In the genomic region with DNA sequence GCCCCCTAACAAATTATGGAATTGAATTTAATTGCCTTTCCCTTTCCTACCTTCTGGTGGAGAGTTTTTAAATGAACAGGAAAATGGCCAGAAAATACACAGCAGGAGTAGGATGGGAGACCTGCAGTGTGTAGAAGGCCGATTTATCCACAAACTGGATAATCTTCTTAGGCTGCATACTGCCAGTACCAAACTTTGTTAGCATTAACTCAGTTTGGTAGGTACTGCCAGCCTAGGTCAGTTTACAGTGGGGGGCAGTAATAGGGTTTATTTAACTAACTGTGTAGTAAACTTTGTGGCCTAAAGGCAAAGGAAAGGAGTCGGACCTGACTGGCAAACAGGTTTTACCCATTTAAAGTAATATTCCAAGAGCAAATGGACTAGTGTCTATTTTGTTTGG, we compare ENCODE assay signal across 15 cellular contexts. TPM values are rescaled to one million over a fixed set of nuclear protein-coding genes. Genes with fewer than 3 reads are reported as not detected.
DNase-seq lines count a peak whose midpoint lies in the region; ATAC-seq and TF ChIP-seq lines count a peak whose summit lies in the region.
"Had no signal": no experiment of that assay in that cellular context is flagged by ENCODE, and none has a peak within 500 bp of the region (broad histone marks: within the 10 kb centered on the region; RNA-seq: fewer than 3 reads in every experiment).

No MANE protein-coding gene starts in this region.

- H3K27me3 Mint-ChIP-seq in activated CD4-positive, alpha-beta T cell treated with anti-CD3 and anti-CD28 coated beads for 36 hours, result no peaks in the 10 kb centered on the region
- H3K27me3 Mint-ChIP-seq in IgD-negative memory B cell, result no peaks in the 10 kb centered on the region
- no peaks in the 10 kb centered on the region for H3K27me3 Mint-ChIP-seq in activated CD8-positive, alpha-beta T cell treated with anti-CD3 and anti-CD28 coated beads, Interleukin-2, amount 10 ng/mL, durations not matched to agents 7 days and 5 days (ENCODE audit: low read depth)
- peaks cover 0 to 2% (median 0%) of the 10 kb centered on the region in 5 donors for H3K27me3 Mint-ChIP-seq in naive thymus-derived CD4-positive, alpha-beta T cell

- H3K9me3 ChIP-seq in naive thymus-derived CD4-positive, alpha-beta T cell (ENCODE audit: control insufficient read depth in 2 of 3, low read length in 3 of 3), result no peaks in the 10 kb centered on the region
- H3K9me3 ChIP-seq in suprapubic skin, result no peaks in the 10 kb centered on the region
- H3K9me3 ChIP-seq in heart left ventricle, result no peaks in the 10 kb centered on the region
- H3K9me3 ChIP-seq: transverse colon had no signal

- POLR2A ChIA-PET in activated CD4-positive, alpha-beta T cell treated with anti-CD3 and anti-CD28 coated beads for 36 hours (lab: Charles Lee), result interaction anchor here (1.6 kb wide), 1 partner anchor 10 kb away, joined by 4 read pairs; no protein-coding TSS in a partner anchor
- POLR2A ChIA-PET in activated CD8-positive, alpha-beta T cell treated with anti-CD3 and anti-CD28 coated beads, Interleukin-2, amount 10 ng/mL, durations not matched to agents 7 days and 5 days (lab: Charles Lee), result no interaction called here
- POLR2A ChIA-PET in naive thymus-derived CD4-positive, alpha-beta T cell (lab: Charles Lee), result interaction anchor here (0.7 kb wide), 1 partner anchor 152 kb away, joined by 4 read pairs; no protein-coding TSS in a partner anchor

- peaks cover 35 to 38% of the 10 kb centered on the region in 2 donors for H3K4me1 ChIP-seq in naive thymus-derived CD4-positive, alpha-beta T cell (ENCODE audit: control insufficient read depth in 2 of 2, insufficient read depth in 2 of 2, low read length in 2 of 2)
- peaks cover 27% of the 10 kb centered on the region for H3K4me1 ChIP-seq in suprapubic skin
- peaks cover 0 to 64% (median 32%) of the 10 kb centered on the region in 12 donors for H3K4me1 ChIP-seq in heart left ventricle

- no peaks in the 10 kb centered on the region for H3K9me3 Mint-ChIP-seq in activated CD4-positive, alpha-beta T cell treated with anti-CD3 and anti-CD28 coated beads for 36 hours (ENCODE audit: low read depth)
- no peaks in the 10 kb centered on the region for H3K9me3 Mint-ChIP-seq in IgD-negative memory B cell
- no peaks in the 10 kb centered on the region for H3K9me3 Mint-ChIP-seq in activated CD8-positive, alpha-beta T cell treated with anti-CD3 and anti-CD28 coated beads, Interleukin-2, amount 10 ng/mL, durations not matched to agents 7 days and 5 days (ENCODE audit: insufficient read depth)
- peaks cover 0 to 2% (median 0%) of the 10 kb centered on the region in 11 donors for H3K9me3 Mint-ChIP-seq in naive thymus-derived CD4-positive, alpha-beta T cell
- H3K9me3 Mint-ChIP-seq: immature natural killer cell had no signal

- no peak overlapping the region for H3K4me3 ChIP-seq in naive thymus-derived CD4-positive, alpha-beta T cell (ENCODE audit: low read length)
- H3K4me3 ChIP-seq in suprapubic skin (no peak overlapping the region), heart left ventricle (no peak overlapping the region)
- H3K4me3 ChIP-seq: transverse colon had no signal

- no peaks in the 10 kb centered on the region for H3K27me3 ChIP-seq in naive thymus-derived CD4-positive, alpha-beta T cell (ENCODE audit: control insufficient read depth in 2 of 2, insufficient read depth in 2 of 2, low read length in 2 of 2)
- no peaks in the 10 kb centered on the region for H3K27me3 ChIP-seq in suprapubic skin
- H3K27me3 ChIP-seq in heart left ventricle, result no peaks in the 10 kb centered on the region
- H3K27me3 ChIP-seq: transverse colon had no signal

- WGBS in suprapubic skin, result 51% methylated on average over 2 of the region's 2 CpGs
- 71 to 82% (median 73%) methylated on average over 2 of the region's 2 CpGs for WGBS in heart left ventricle, 4 donors

- H3K27ac Mint-ChIP-seq in activated CD4-positive, alpha-beta T cell treated with anti-CD3 and anti-CD28 coated beads for 36 hours, result peak overlapping the region; percentile 75
- H3K27ac Mint-ChIP-seq in IgD-negative memory B cell, result peak overlapping the region; percentile 83 to 88 (median 83)
- H3K27ac Mint-ChIP-seq in activated CD8-positive, alpha-beta T cell treated with anti-CD3 and anti-CD28 coated beads, Interleukin-2, amount 10 ng/mL, durations not matched to agents 7 days and 5 days, result peak overlapping the region; percentile 57
- H3K27ac Mint-ChIP-seq in naive thymus-derived CD4-positive, alpha-beta T cell, result peak overlapping the region in 6 of 9 donors; percentile 20 to 68 (median 52)

- no peak for TF ChIP-seq EP300 in suprapubic skin (IDR thresholded peaks at IDR 0.05)

- H3K36me3 ChIP-seq in naive thymus-derived CD4-positive, alpha-beta T cell (ENCODE audit: control insufficient read depth in 2 of 3, insufficient read depth in 3 of 3, low read length in 3 of 3), result peaks cover 0 to 8% (median 0%) of the 10 kb centered on the region in 3 experiments
- H3K36me3 ChIP-seq in suprapubic skin (no peaks in the 10 kb centered on the region), heart left ventricle (no peaks in the 10 kb centered on the region)
- H3K36me3 ChIP-seq: transverse colon had no signal

- no peak for DNase-seq in activated CD4-positive, alpha-beta T cell treated with anti-CD3 and anti-CD28 coated beads for 36 hours
- DNase-seq in activated CD4-positive, alpha-beta T cell treated with anti-CD3 and anti-CD28 coated beads for 1 hour, result no peak
- DNase-seq in activated CD8-positive, alpha-beta T cell treated with anti-CD3 and anti-CD28 coated beads, Interleukin-2, amount 10 ng/mL, durations not matched to agents 7 days and 5 days, result no peak
- no peak for DNase-seq in naive thymus-derived CD4-positive, alpha-beta T cell
- DNase-seq in suprapubic skin (ENCODE audit: low spot score in 2 of 2) (no peak), heart left ventricle (no peak)
- DNase-seq: activated effector memory CD4-positive, alpha-beta T cell treated with Interleukin-2 at 50 U/mL for 16 hours; immature natural killer cell; NCI-H1436; NCI-H526; SHP77 treated with DMSO at 0.1 percent for 48 hours; stimulated activated CD4-positive, alpha-beta T cell treated with anti-CD3 and anti-CD28 coated beads, Interleukin-15, amount 100 ng/mL, for 24 hours; transverse colon had no signal

- peaks cover 55% of the 10 kb centered on the region for H3K36me3 Mint-ChIP-seq in activated CD4-positive, alpha-beta T cell treated with anti-CD3 and anti-CD28 coated beads for 36 hours (ENCODE audit: low read depth)
- peaks cover 12% of the 10 kb centered on the region for H3K36me3 Mint-ChIP-seq in IgD-negative memory B cell
- peaks cover 41% of the 10 kb centered on the region for H3K36me3 Mint-ChIP-seq in activated CD8-positive, alpha-beta T cell treated with anti-CD3 and anti-CD28 coated beads, Interleukin-2, amount 10 ng/mL, durations not matched to agents 7 days and 5 days (ENCODE audit: low read depth)
- peaks cover 0 to 26% (median 3%) of the 10 kb centered on the region in 5 donors for H3K36me3 Mint-ChIP-seq in naive thymus-derived CD4-positive, alpha-beta T cell
- H3K36me3 Mint-ChIP-seq: immature natural killer cell had no signal

- ATAC-seq in activated CD4-positive, alpha-beta T cell treated with anti-CD3 and anti-CD28 coated beads for 36 hours, result no peak
- no peak for ATAC-seq in activated CD8-positive, alpha-beta T cell treated with anti-CD3 and anti-CD28 coated beads, Interleukin-2, amount 10 ng/mL, durations not matched to agents 7 days and 5 days
- ATAC-seq in naive thymus-derived CD4-positive, alpha-beta T cell, result no peak
- no peak for ATAC-seq in heart left ventricle
- no peak for ATAC-seq in HG03460 (IDR thresholded peaks at IDR 0.05; ENCODE audit: unreplicated experiment)

- TF ChIP-seq POLR2A in suprapubic skin (IDR thresholded peaks at IDR 0.05) (no peak), heart left ventricle (IDR thresholded peaks at IDR 0.05) (no peak)

- TF ChIP-seq CTCF in suprapubic skin (IDR thresholded peaks at IDR 0.05) (no peak), heart left ventricle (IDR thresholded peaks at IDR 0.05) (no peak)

- peaks cover 70% of the 10 kb centered on the region for H3K4me1 Mint-ChIP-seq in activated CD4-positive, alpha-beta T cell treated with anti-CD3 and anti-CD28 coated beads for 36 hours
- peaks cover 51 to 55% (median 52%) of the 10 kb centered on the region in 3 donors for H3K4me1 Mint-ChIP-seq in IgD-negative memory B cell
- H3K4me1 Mint-ChIP-seq in activated CD8-positive, alpha-beta T cell treated with anti-CD3 and anti-CD28 coated beads, Interleukin-2, amount 10 ng/mL, durations not matched to agents 7 days and 5 days (ENCODE audit: low read depth), result peaks cover 65% of the 10 kb centered on the region
- H3K4me1 Mint-ChIP-seq in naive thymus-derived CD4-positive, alpha-beta T cell, result peaks cover 53 to 81% (median 74%) of the 10 kb centered on the region in 7 donors

- intact Hi-C loops in activated CD4-positive, alpha-beta T cell treated with anti-CD3 and anti-CD28 coated beads for 36 hours (cut with DNase I, micrococcal nuclease), result loop anchor here in 1 of 2 experiments (10.0 kb wide), 1 partner anchor 1658 kb away; no protein-coding TSS in a partner anchor
- intact Hi-C loops in naive thymus-derived CD4-positive, alpha-beta T cell (cut with micrococcal nuclease), result loop anchor here in 1 of 2 donors (5.0 to 10.0 kb wide), 2 partner anchors 92 to 819 kb away; a partner anchor contains a TSS
- intact Hi-C loops in heart left ventricle (cut with DNase I), result loop anchor here in 8 of 10 donors (5.0 to 10.0 kb wide), 9 partner anchors 41 to 312 kb away; no protein-coding TSS in a partner anchor

- peak overlapping the region; percentile 99 for H3K4me3 Mint-ChIP-seq in activated CD4-positive, alpha-beta T cell treated with anti-CD3 and anti-CD28 coated beads for 36 hours
- peak overlapping the region; percentile 56 to 93 (median 75) for H3K4me3 Mint-ChIP-seq in IgD-negative memory B cell
- no peak overlapping the region for H3K4me3 Mint-ChIP-seq in activated CD8-positive, alpha-beta T cell treated with anti-CD3 and anti-CD28 coated beads, Interleukin-2, amount 10 ng/mL, durations not matched to agents 7 days and 5 days
- peak overlapping the region in 9 of 10 donors; percentile 9 to 68 (median 41) for H3K4me3 Mint-ChIP-seq in naive thymus-derived CD4-positive, alpha-beta T cell

- H3K27ac ChIP-seq in naive thymus-derived CD4-positive, alpha-beta T cell (ENCODE audit: low read depth, low read length), result no peak overlapping the region
- H3K27ac ChIP-seq in suprapubic skin (no peak overlapping the region), heart left ventricle (no peak overlapping the region)
- H3K27ac ChIP-seq: transverse colon had no signal

- CTCF ChIA-PET in activated CD4-positive, alpha-beta T cell treated with anti-CD3 and anti-CD28 coated beads for 36 hours (lab: Charles Lee), result interaction anchor here (1.2 to 1.5 kb wide), 3 partner anchors 9 to 114 kb away, joined by 4 to 5 read pairs (median 4); no protein-coding TSS in a partner anchor
- CTCF ChIA-PET in activated CD8-positive, alpha-beta T cell treated with anti-CD3 and anti-CD28 coated beads, Interleukin-2, amount 10 ng/mL, durations not matched to agents 7 days and 5 days (lab: Charles Lee), result interaction anchor here (1.2 to 2.0 kb wide), 4 partner anchors 19 to 114 kb away, joined by 3 to 5 read pairs (median 4); no protein-coding TSS in a partner anchor
- CTCF ChIA-PET in naive thymus-derived CD4-positive, alpha-beta T cell (lab: Charles Lee), result no interaction called here

RNA-seq across cellular contexts. Expression of a gene that starts 4.6 kb away (rescaled TPM):
- 10 to 100 TPM; 76.4 to 83.4 TPM for total RNA-seq in activated CD4-positive, alpha-beta T cell treated with anti-CD3 and anti-CD28 coated beads for 36 hours
- 64.7 TPM for polyA plus RNA-seq in IgD-negative memory B cell
- 10 to 100 TPM; 57.4 to 60.1 TPM for total RNA-seq in activated CD8-positive, alpha-beta T cell treated with anti-CD3 and anti-CD28 coated beads, Interleukin-2, amount 10 ng/mL, durations not matched to agents 7 days and 5 days
- 100 to 1,000 TPM in 1 of 5 experiments, 10 to 100 TPM in 4; 75.0 to 115 (median 89.2) TPM for total RNA-seq in naive thymus-derived CD4-positive, alpha-beta T cell
- 10 to 100 TPM; 20.3 to 28.4 TPM for polyA plus RNA-seq in naive thymus-derived CD4-positive, alpha-beta T cell
- total RNA-seq in suprapubic skin, result 10 to 100 TPM; 45.1 to 77.8 (median 56.3) TPM
- 10 to 100 TPM; 19.4 to 39.3 (median 26.6) TPM for total RNA-seq in heart left ventricle
- 10 to 100 TPM in 1 of 2 donors, 1 to 10 TPM in 1; 6.7 to 18.1 TPM for polyA plus RNA-seq in heart left ventricle
